2 cellular contexts compared by ENCODE assay signal in the genomic region with DNA sequence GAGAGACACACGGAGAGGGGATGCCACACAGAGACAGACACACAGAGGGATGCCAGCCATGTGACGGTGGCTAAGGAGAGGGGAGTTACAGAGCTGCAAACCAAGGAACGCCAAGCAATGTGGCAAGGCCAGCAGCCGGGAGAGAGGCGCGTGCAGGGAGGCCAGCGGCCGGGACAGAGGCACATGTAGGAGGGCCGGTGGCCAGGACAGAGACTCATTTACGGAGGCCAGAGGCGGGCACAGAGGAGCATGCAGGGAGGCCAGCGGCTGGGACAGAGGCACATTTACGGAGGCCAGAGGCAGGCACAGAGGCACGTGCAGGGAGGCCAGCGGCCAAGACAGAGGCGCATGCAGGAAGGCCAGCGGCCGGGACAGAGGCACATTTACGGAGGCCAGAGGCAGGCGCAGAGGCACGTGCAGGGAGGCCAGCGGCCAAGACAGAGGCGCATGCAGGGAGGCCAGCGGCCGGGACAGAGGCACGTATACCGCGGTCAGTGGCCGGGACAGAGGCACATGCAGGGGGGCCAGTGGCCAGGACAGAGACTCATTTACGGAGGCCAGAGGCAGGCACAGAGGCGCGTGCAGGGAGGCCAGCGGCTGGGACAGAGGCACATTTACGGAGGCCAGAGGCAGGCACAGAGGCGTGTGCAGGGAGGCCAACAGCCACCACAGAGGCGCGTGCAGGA.
TF ChIP-seq lines count a peak whose summit lies in the region.

No MANE protein-coding gene starts in this region.

TF ChIP-seq in SK-N-SH treated with all-trans-retinoic acid at 6 μM for 48 hours, 23 proteins besides CTCF, POLR2A, EP300 and RAD21:
- TF ChIP-seq, protein P1, sequence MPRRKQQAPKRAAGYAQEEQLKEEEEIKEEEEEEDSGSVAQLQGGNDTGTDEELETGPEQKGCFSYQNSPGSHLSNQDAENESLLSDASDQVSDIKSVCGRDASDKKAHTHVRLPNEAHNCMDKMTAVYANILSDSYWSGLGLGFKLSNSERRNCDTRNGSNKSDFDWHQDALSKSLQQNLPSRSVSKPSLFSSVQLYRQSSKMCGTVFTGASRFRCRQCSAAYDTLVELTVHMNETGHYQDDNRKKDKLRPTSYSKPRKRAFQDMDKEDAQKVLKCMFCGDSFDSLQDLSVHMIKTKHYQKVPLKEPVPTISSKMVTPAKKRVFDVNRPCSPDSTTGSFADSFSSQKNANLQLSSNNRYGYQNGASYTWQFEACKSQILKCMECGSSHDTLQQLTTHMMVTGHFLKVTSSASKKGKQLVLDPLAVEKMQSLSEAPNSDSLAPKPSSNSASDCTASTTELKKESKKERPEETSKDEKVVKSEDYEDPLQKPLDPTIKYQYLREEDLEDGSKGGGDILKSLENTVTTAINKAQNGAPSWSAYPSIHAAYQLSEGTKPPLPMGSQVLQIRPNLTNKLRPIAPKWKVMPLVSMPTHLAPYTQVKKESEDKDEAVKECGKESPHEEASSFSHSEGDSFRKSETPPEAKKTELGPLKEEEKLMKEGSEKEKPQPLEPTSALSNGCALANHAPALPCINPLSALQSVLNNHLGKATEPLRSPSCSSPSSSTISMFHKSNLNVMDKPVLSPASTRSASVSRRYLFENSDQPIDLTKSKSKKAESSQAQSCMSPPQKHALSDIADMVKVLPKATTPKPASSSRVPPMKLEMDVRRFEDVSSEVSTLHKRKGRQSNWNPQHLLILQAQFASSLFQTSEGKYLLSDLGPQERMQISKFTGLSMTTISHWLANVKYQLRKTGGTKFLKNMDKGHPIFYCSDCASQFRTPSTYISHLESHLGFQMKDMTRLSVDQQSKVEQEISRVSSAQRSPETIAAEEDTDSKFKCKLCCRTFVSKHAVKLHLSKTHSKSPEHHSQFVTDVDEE (CRISPR knock-in tag; IDR thresholded peaks at IDR 0.05) = no peak
- TF ChIP-seq ZC3H10 (CRISPR knock-in tag; IDR thresholded peaks at IDR 0.05) (no peak), PATZ1 (CRISPR knock-in tag; IDR thresholded peaks at IDR 0.05; ENCODE audit: borderline replicate concordance) (no peak), GLIS3 (CRISPR knock-in tag; IDR thresholded peaks at IDR 0.05) (no peak), ZNF8 (CRISPR knock-in tag; IDR thresholded peaks at IDR 0.05) (no peak), ARNTL (CRISPR knock-in tag; IDR thresholded peaks at IDR 0.05; ENCODE audit: borderline replicate concordance, low read depth) (no peak), CSRNP3 (CRISPR knock-in tag; IDR thresholded peaks at IDR 0.05) (no peak), TOX (CRISPR knock-in tag; IDR thresholded peaks at IDR 0.05; ENCODE audit: borderline replicate concordance) (no peak), TCF4 (CRISPR knock-in tag; IDR thresholded peaks at IDR 0.05; ENCODE audit: borderline replicate concordance) (no peak), ZFP3 (CRISPR knock-in tag; IDR thresholded peaks at IDR 0.05) (no peak), RARB (CRISPR knock-in tag; IDR thresholded peaks at IDR 0.05) (no peak), ZFP30 (CRISPR knock-in tag; IDR thresholded peaks at IDR 0.05) (no peak), OSR1 (CRISPR knock-in tag; IDR thresholded peaks at IDR 0.05) (no peak), SNAI2 (CRISPR knock-in tag; IDR thresholded peaks at IDR 0.05) (no peak), ISL1 (CRISPR knock-in tag; IDR thresholded peaks at IDR 0.05) (no peak), CREB5 (CRISPR knock-in tag; IDR thresholded peaks at IDR 0.05; ENCODE audit: low read depth) (no peak)
TF ChIP-seq in SK-N-SH treated with all-trans-retinoic acid at 6 μM for 48 hours: peak in this region for 0.

TF ChIP-seq in SK-N-SH, 30 proteins besides CTCF, POLR2A, EP300 and RAD21 (continued from another document):
- TF ChIP-seq, protein P2, sequence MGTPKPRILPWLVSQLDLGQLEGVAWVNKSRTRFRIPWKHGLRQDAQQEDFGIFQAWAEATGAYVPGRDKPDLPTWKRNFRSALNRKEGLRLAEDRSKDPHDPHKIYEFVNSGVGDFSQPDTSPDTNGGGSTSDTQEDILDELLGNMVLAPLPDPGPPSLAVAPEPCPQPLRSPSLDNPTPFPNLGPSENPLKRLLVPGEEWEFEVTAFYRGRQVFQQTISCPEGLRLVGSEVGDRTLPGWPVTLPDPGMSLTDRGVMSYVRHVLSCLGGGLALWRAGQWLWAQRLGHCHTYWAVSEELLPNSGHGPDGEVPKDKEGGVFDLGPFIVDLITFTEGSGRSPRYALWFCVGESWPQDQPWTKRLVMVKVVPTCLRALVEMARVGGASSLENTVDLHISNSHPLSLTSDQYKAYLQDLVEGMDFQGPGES (IDR thresholded peaks at IDR 0.05; ENCODE audit: low read depth, low read length) = no peak
